In genomic region chr19:16712295-16712694, GRCh38 we compare ENCODE assay signal across 3 cellular contexts. TPM values are rescaled to one million over a fixed set of nuclear protein-coding genes. Genes with fewer than 3 reads are reported as not detected.
"Had no signal": no experiment of that assay in that cellular context is flagged by ENCODE, and none has a peak within 500 bp of the region (broad histone marks: within the 10 kb centered on the region; RNA-seq: fewer than 3 reads in every experiment).

No MANE protein-coding gene starts in this region.

RNA-seq across cellular contexts. Expression of gene NWD1, which starts 7.4 kb away (rescaled TPM):
- total RNA-seq: H1, H9, IMR-90 had no signal
- polyA plus RNA-seq: IMR-90 had no signal
